ENCODE assay signal across 16 cellular contexts in genomic region chr20:36851490-36851889, GRCh38. TPM values are rescaled to one million over a fixed set of nuclear protein-coding genes. Genes with fewer than 3 reads are reported as not detected.
DNase-seq lines count a peak whose midpoint lies in the region; ATAC-seq, FAIRE-seq and TF ChIP-seq lines count a peak whose summit lies in the region.
"Had no signal": no experiment of that assay in that cellular context is flagged by ENCODE, and none has a peak within 500 bp of the region (broad histone marks: within the 10 kb centered on the region; RNA-seq: fewer than 3 reads in every experiment).

No MANE protein-coding gene starts in this region.

- CTCF ChIA-PET in HepG2 (lab: Yijun Ruan, JAX; ENCODE audit: low intra/inter-chr PET ratio, low total read pairs) = no interaction called here

- H3K27ac Mint-ChIP-seq in naive thymus-derived CD8-positive, alpha-beta T cell = no peak overlapping the region

- no peak overlapping the region for H2BK15ac ChIP-seq in mesendoderm (replicated peaks; ENCODE audit: low read depth)

- no TSS peak for BruUV-seq in HepG2 (replicated peaks; lab: Mats Ljungman, UMichigan)

- no peak for TF ChIP-seq RAD21 in HepG2 (CRISPR knock-in tag; IDR thresholded peaks at IDR 0.05)

- no peak overlapping the region for H2BK5ac ChIP-seq in mesendoderm (ENCODE audit: low read length)

- intact Hi-C loops in HepG2 (cut with micrococcal nuclease; ENCODE audit: unreplicated experiment) (no loop called here), right lobe of liver (cut with DNase I) (no loop called here)

- H3K9ac ChIP-seq in HepG2 (ENCODE audit: insufficient read depth, low read depth, low read length) (no peak overlapping the region), fibroblast of lung (ENCODE audit: insufficient read depth, low read length) (no peak overlapping the region), skeletal muscle tissue (ENCODE audit: low read depth in 1 of 3, low read length in 3 of 3) (no peak overlapping the region), mesendoderm (ENCODE audit: low read length) (no peak overlapping the region)
- H3K9ac ChIP-seq: SK-N-SH had no signal

- POLR2A ChIA-PET in HepG2 (lab: Yijun Ruan, JAX) = no interaction called here
- POLR2A ChIA-PET in naive thymus-derived CD8-positive, alpha-beta T cell (lab: Charles Lee) = interaction anchor here (1.0 kb wide), 1 partner anchor 15 kb away, joined by 3 read pairs; no protein-coding TSS in a partner anchor

- H4K5ac ChIP-seq in mesendoderm (ENCODE audit: low read length) = no peak overlapping the region

- H3K9me3 Mint-ChIP-seq in naive thymus-derived CD8-positive, alpha-beta T cell = peaks cover 0 to 2% (median 0%) of the 10 kb centered on the region in 9 donors

- no peak for DNase-seq in HepG2 (ENCODE audit: low spot score)
- no peak for DNase-seq in right lobe of liver
- DNase-seq in fibroblast of lung (ENCODE audit: low read depth in 2 of 2) = no peak
- DNase-seq in naive thymus-derived CD8-positive, alpha-beta T cell = no peak
- DNase-seq in mesendoderm = no peak
- DNase-seq in stimulated activated CD4-positive, alpha-beta T cell treated with anti-CD3 and anti-CD28 coated beads, Interleukin-4, amount 100 ng/mL, for 1 hour = no peak
- DNase-seq: body of pancreas; NK-92 treated with Interleukin-12 subunit alpha and Interleukin-12 subunit beta, amount 100 ng/mL, for 24 hours; SK-N-SH had no signal

- no peak for TF ChIP-seq POLR2A in HepG2 (IDR thresholded peaks at IDR 0.05; ENCODE audit: insufficient read depth in 1 of 2, low read depth in 2 of 2, low read length in 2 of 2)
- no peak for TF ChIP-seq POLR2A in right lobe of liver (IDR thresholded peaks at IDR 0.05)

- H3K36me3 ChIP-seq in HepG2 (replicated peaks in 1 of 2; ENCODE audit: control insufficient read depth in 1 of 2, insufficient read depth in 2 of 2, low read length in 2 of 2) (peaks cover 2 to 3% of the 10 kb centered on the region in 2 experiments; a peak in 1 of 5 replicates), right lobe of liver (no peaks in the 10 kb centered on the region), fibroblast of lung (ENCODE audit: control insufficient read depth, insufficient read depth, low read length) (peaks cover 10% of the 10 kb centered on the region), skeletal muscle tissue (ENCODE audit: control insufficient read depth in 3 of 3, insufficient read depth in 3 of 3, low read length in 3 of 3) (peaks cover 0 to 4% (median 0%) of the 10 kb centered on the region in 3 donors), mesendoderm (ENCODE audit: control insufficient read depth, insufficient read depth, low read length) (no peaks in the 10 kb centered on the region)

- in situ Hi-C loops in HepG2 (cut with HindIII; ENCODE audit: extremely low pct_ligation_motif_present, low pct_unique_long_range_greater_than_20kb) = no loop called here

- ATAC-seq in HepG2 (no peak), right lobe of liver (no peak), GM18517 (IDR thresholded peaks at IDR 0.05; ENCODE audit: unreplicated experiment) (no peak)
- no peak for ATAC-seq in naive thymus-derived CD8-positive, alpha-beta T cell
- ATAC-seq: body of pancreas had no signal

- H4K20me1 ChIP-seq in HepG2 (ENCODE audit: insufficient read depth, low read length) (peaks cover 5% of the 10 kb centered on the region; the same call in 1 of the 2 replicates), fibroblast of lung (ENCODE audit: control insufficient read depth, extremely low read depth, insufficient read depth, low read length) (no peaks in the 10 kb centered on the region)

- H3K4me1 ChIP-seq in HepG2 (ENCODE audit: insufficient read depth, low read length) = peaks cover 24% of the 10 kb centered on the region
- H3K4me1 ChIP-seq in right lobe of liver = no peaks in the 10 kb centered on the region
- peaks cover 68% of the 10 kb centered on the region for H3K4me1 ChIP-seq in fibroblast of lung (ENCODE audit: control insufficient read depth, extremely low read depth, insufficient read depth, low read length)
- peaks cover 51 to 57% (median 56%) of the 10 kb centered on the region in 3 donors for H3K4me1 ChIP-seq in skeletal muscle tissue (ENCODE audit: control insufficient read depth in 3 of 3, insufficient read depth in 3 of 3, low read length in 3 of 3)
- H3K4me1 ChIP-seq in mesendoderm (ENCODE audit: control insufficient read depth, low read depth, low read length) = no peaks in the 10 kb centered on the region

- no peak overlapping the region for H3K4ac ChIP-seq in mesendoderm (ENCODE audit: low read depth, low read length)

- no peak overlapping the region for H3K27ac ChIP-seq in HepG2 (ENCODE audit: extremely low read length, insufficient read depth, low read length)
- peak overlapping the region in 1 of 3 donors; percentile 10 for H3K27ac ChIP-seq in right lobe of liver
- H3K27ac ChIP-seq in fibroblast of lung (ENCODE audit: insufficient read depth, low read length) = peak overlapping the region; percentile 82
- peak overlapping the region; percentile 41 for H3K27ac ChIP-seq in skeletal muscle tissue (ENCODE audit: low read depth, low read length)
- H3K27ac ChIP-seq in mesendoderm (ENCODE audit: low read depth, low read length) = no peak overlapping the region
- H3K27ac ChIP-seq: hepatocyte, HL-60 had no signal

- H3K27me3 Mint-ChIP-seq in naive thymus-derived CD8-positive, alpha-beta T cell = no peaks in the 10 kb centered on the region

- peaks cover 4 to 14% (median 10%) of the 10 kb centered on the region in 4 donors for H3K4me1 Mint-ChIP-seq in naive thymus-derived CD8-positive, alpha-beta T cell

- no peak overlapping the region for H2AK5ac ChIP-seq in mesendoderm (ENCODE audit: low read length)

- H2BK120ac ChIP-seq in mesendoderm (ENCODE audit: low read depth, low read length) = no peak overlapping the region

- peak; percentile 15 for FAIRE-seq in HepG2 (lab: Jason Lieb, UNC)
- FAIRE-seq: D721Med had no signal

- no peaks in the 10 kb centered on the region for H3K27me3 ChIP-seq in HepG2 (ENCODE audit: control insufficient read depth in 1 of 2, insufficient read depth in 2 of 2, low read length in 2 of 2)
- H3K27me3 ChIP-seq in right lobe of liver = no peaks in the 10 kb centered on the region
- no peaks in the 10 kb centered on the region for H3K27me3 ChIP-seq in fibroblast of lung (ENCODE audit: control insufficient read depth, insufficient read depth, low read length)
- no peaks in the 10 kb centered on the region for H3K27me3 ChIP-seq in skeletal muscle tissue (ENCODE audit: control insufficient read depth in 3 of 3, insufficient read depth in 3 of 3, low read length in 3 of 3)
- no peaks in the 10 kb centered on the region for H3K27me3 ChIP-seq in mesendoderm (ENCODE audit: insufficient read depth, low read length, poor library complexity)
- H3K27me3 ChIP-seq: body of pancreas, hepatocyte had no signal

- 80% methylated on average over 2 of the region's 2 CpGs for WGBS in HepG2 (ENCODE audit: low lambda C conversion rate)
- 70% methylated on average over 2 of the region's 2 CpGs for WGBS in right lobe of liver (ENCODE audit: insufficient coverage, low coverage, low lambda C conversion rate, missing lambda C conversion rate)
- WGBS in mesendoderm (ENCODE audit: extremely low coverage, insufficient coverage, low lambda C conversion rate) = no CpG with 5 or more reads among the region's 2 CpGs

- H3K9me3 ChIP-seq in HepG2 (ENCODE audit: low read length) (no peaks in the 10 kb centered on the region; the same call in 1 of the 2 replicates), right lobe of liver (no peaks in the 10 kb centered on the region), fibroblast of lung (ENCODE audit: control insufficient read depth, insufficient read depth, low read depth, low read length) (peaks cover 1% of the 10 kb centered on the region), skeletal muscle tissue (ENCODE audit: control insufficient read depth in 3 of 3, low read length in 3 of 3) (no peaks in the 10 kb centered on the region)
- H3K9me3 ChIP-seq: body of pancreas, SK-N-SH had no signal

- H2AFZ ChIP-seq in HepG2 (ENCODE audit: low read length) (no peak overlapping the region), fibroblast of lung (ENCODE audit: low read length) (no peak overlapping the region)
- H2AFZ ChIP-seq: hepatocyte had no signal

- no peak overlapping the region for H3K56ac ChIP-seq in mesendoderm (ENCODE audit: low read length)

- H3K18ac ChIP-seq in mesendoderm (ENCODE audit: low read length) = no peak overlapping the region

- H3K4me3 ChIP-seq in HepG2 (replicated peaks in 1 of 3; ENCODE audit: insufficient read depth in 1 of 3, low read depth in 2 of 3, low read length in 3 of 3) (no peak overlapping the region), right lobe of liver (no peak overlapping the region), fibroblast of lung (replicated peaks in 1 of 4; ENCODE audit: control extremely low read depth in 1 of 4, insufficient read depth in 1 of 4, low read depth in 3 of 4, low read length in 4 of 4) (no peak overlapping the region), skeletal muscle tissue (ENCODE audit: low read length in 3 of 3) (no peak overlapping the region), mesendoderm (ENCODE audit: low read length) (no peak overlapping the region)
- H3K4me3 ChIP-seq: body of pancreas, hepatocyte, lung had no signal

- H3K4me2 ChIP-seq in HepG2 (ENCODE audit: low read depth, low read length) (no peak overlapping the region), fibroblast of lung (ENCODE audit: extremely low read depth, insufficient read depth, low read length) (no peak overlapping the region), mesendoderm (ENCODE audit: low read length) (no peak overlapping the region)
- H3K4me2 ChIP-seq: hepatocyte, SK-N-SH had no signal

- H3K79me2 ChIP-seq in HepG2 (ENCODE audit: insufficient read depth, low read length) = peaks cover 7% of the 10 kb centered on the region
- H3K79me2 ChIP-seq in fibroblast of lung (ENCODE audit: control insufficient read depth, insufficient read depth, low read length) = peaks cover 81% of the 10 kb centered on the region
- peaks cover 3% of the 10 kb centered on the region for H3K79me2 ChIP-seq in mesendoderm (ENCODE audit: control insufficient read depth, insufficient read depth, low read length)

- H3K79me1 ChIP-seq in mesendoderm (ENCODE audit: low read length) = peaks cover 22% of the 10 kb centered on the region

- H3K4me3 Mint-ChIP-seq in naive thymus-derived CD8-positive, alpha-beta T cell = no peak overlapping the region

- no peaks in the 10 kb centered on the region for H3K36me3 Mint-ChIP-seq in naive thymus-derived CD8-positive, alpha-beta T cell

- no peak overlapping the region for H4K8ac ChIP-seq in mesendoderm (ENCODE audit: low read depth, low read length)

- TF ChIP-seq CTCF in HepG2 (CRISPR knock-in tag; IDR thresholded peaks at IDR 0.05) = no peak
- TF ChIP-seq CTCF in right lobe of liver (IDR thresholded peaks at IDR 0.05) = no peak
- TF ChIP-seq CTCF in fibroblast of lung (conservative IDR thresholded peaks at IDR 0.05 in 1 of 2, IDR thresholded peaks at IDR 0.05 in 1 of 2; ENCODE audit: low read depth in 1 of 2, low read length in 2 of 2) = no peak

- TF ChIP-seq EP300 in HepG2 (IDR thresholded peaks at IDR 0.05; ENCODE audit: low read depth in 2 of 2, low read length in 2 of 2) = no peak
- no peak for TF ChIP-seq EP300 in HepG2 (CRISPR knock-in tag; IDR thresholded peaks at IDR 0.05; ENCODE audit: borderline replicate concordance)

- no peak overlapping the region for H3K23ac ChIP-seq in mesendoderm (ENCODE audit: low read length)

RNA-seq across cellular contexts. Expression of gene TLDC2, which starts 24.4 kb away (rescaled TPM):
- total RNA-seq in HepG2 (2016; rRNA removed; fragmentation: Illumina TruSeq; extraction: Trizol) (1.2 and 1.6 TPM in 2 replicates), right lobe of liver (under 1 TPM in 1 of 6 experiments, not detected in 5; 0.43 TPM), fibroblast of lung (under 0.01 TPM in 1 of 2 replicates, not detected in the other), skeletal muscle tissue (under 0.01 TPM)
- 0.62 and 0.81 TPM in 2 replicates for total RNA-seq in HepG2 (2016; cell fraction: cytosol; rRNA removed; fragmentation: Illumina TruSeq; extraction: Trizol; ENCODE audit: low read depth)
- 1.4 and 1.9 TPM in 2 replicates for total RNA-seq in HepG2 (2016; cell fraction: insoluble cytoplasmic fraction; rRNA removed; fragmentation: Illumina TruSeq; extraction: Trizol)
- 0.99 and 1.00 TPM in 2 replicates for total RNA-seq in HepG2 (2016; cell fraction: membrane; rRNA removed; fragmentation: Illumina TruSeq; extraction: Trizol)
- total RNA-seq in HepG2 (2016; cell fraction: nucleus; rRNA removed; fragmentation: Illumina TruSeq; extraction: Trizol) = 0.91 and 1.4 TPM in 2 replicates
- polyA plus RNA-seq in HepG2 (2011; rRNA removed) (0.69 and 1.5 TPM in 2 replicates), fibroblast of lung (0.09 TPM in 2 replicates)
- polyA plus RNA-seq in HepG2 (2011; cell fraction: cytosol; rRNA removed) = 0.95 and 1.1 TPM in 2 replicates
- polyA plus RNA-seq in HepG2 (2011; cell fraction: nucleus; rRNA removed) = 0.54 and 1.2 TPM in 2 replicates
- polyA plus RNA-seq in HepG2 (2012) = 0.45 and 1.3 TPM in 2 replicates
- polyA plus RNA-seq in HepG2 (2016; cell fraction: cytosol; fragmentation: Illumina TruSeq; extraction: Trizol; ENCODE audit: low read depth) = 0.27 and 0.36 TPM in 2 replicates
- 1.3 and 1.7 TPM in 2 replicates for polyA plus RNA-seq in HepG2 (2016; cell fraction: insoluble cytoplasmic fraction; fragmentation: Illumina TruSeq; extraction: Trizol; ENCODE audit: low read depth)
- polyA plus RNA-seq in HepG2 (2016; cell fraction: membrane; fragmentation: Illumina TruSeq; extraction: Trizol; ENCODE audit: low read depth) = 0.85 and 0.96 TPM in 2 replicates
- polyA plus RNA-seq in HepG2 (2016; cell fraction: nucleus; fragmentation: Illumina TruSeq; extraction: Trizol; ENCODE audit: insufficient read depth, low read depth) = 0.45 and 0.70 TPM in 2 replicates
- 1.4 TPM in 1 of 2 replicates, not detected in the other for polyA minus RNA-seq in HepG2 (2011; rRNA and poly(A)+ RNA removed; ENCODE audit: low replicate concordance)
- 1.2 TPM in 1 of 2 replicates, not detected in the other for polyA minus RNA-seq in HepG2 (2011; cell fraction: cytosol; rRNA and poly(A)+ RNA removed)
- polyA minus RNA-seq in HepG2 (2011; cell fraction: nucleus; rRNA and poly(A)+ RNA removed) = 2.2 TPM in 2 replicates
- 0.06 TPM in 1 of 2 replicates, not detected in the other for polyA plus RNA-seq in fibroblast of lung (2012)
- not detected in 2 replicates for polyA minus RNA-seq in fibroblast of lung (ENCODE audit: low replicate concordance)
- not detected for total RNA-seq in naive thymus-derived CD8-positive, alpha-beta T cell
- polyA plus RNA-seq in naive thymus-derived CD8-positive, alpha-beta T cell = under 1 TPM; 0.17 to 0.23 (median 0.20) TPM
- 0.17 TPM for polyA plus RNA-seq in mesendoderm (2013, experiment 1 of 2)
- 0.20 TPM for polyA plus RNA-seq in mesendoderm (2013, experiment 2 of 2)
- total RNA-seq: body of pancreas, M059J had no signal

Comparison
In these comparisons a context has a peak if more than half of its experiments do, and no peak if none do; other contexts are left out.
1. H3K27ac ChIP-seq: peak in fibroblast of lung (single experiment) and skeletal muscle tissue (single experiment); none in HepG2 (single experiment) and mesendoderm (single experiment).